9 cellular contexts compared by ENCODE assay signal in the genomic region with DNA sequence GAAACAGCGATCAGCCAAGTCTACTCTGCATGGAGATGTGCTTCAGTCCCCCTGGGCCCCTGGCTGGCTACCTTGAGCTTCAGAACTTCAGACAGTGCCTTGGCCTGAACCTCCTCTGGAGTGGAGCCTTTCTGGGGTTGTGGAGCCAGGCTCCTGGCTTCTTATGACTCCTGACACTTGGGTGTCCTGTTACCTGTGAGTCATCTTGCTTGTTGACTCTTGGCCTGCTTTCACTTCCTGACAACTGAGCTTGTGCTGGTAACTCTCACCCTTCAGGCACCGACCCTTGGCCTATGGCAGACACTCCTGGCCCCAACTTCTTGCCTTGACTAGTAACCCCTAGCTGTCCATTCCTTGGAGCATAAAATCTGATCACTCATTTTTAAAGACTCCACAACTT. TPM values are rescaled to one million over a fixed set of nuclear protein-coding genes. Genes with fewer than 3 reads are reported as not detected.
DNase-seq lines count a peak whose midpoint lies in the region; ATAC-seq lines count a peak whose summit lies in the region.
"Had no signal": no experiment of that assay in that cellular context is flagged by ENCODE, and none has a peak within 500 bp of the region (broad histone marks: within the 10 kb centered on the region; RNA-seq: fewer than 3 reads in every experiment).

No MANE protein-coding gene starts in this region.

- WGBS in aorta, 2 donors = 75 to 88% methylated on average over 2 of the region's 2 CpGs

- H3K27ac Mint-ChIP-seq in T-helper 2 cell treated with Interferon-gamma antibody and Interleukin-4, amounts not matched to agents 5 μg/mL and 100 μg/mL, for 36 hours = no peak overlapping the region

- DNase-seq in AG08395 (ENCODE audit: low spot score) = peak; percentile 76
- DNase-seq in SJCRH30 = peak; percentile 46 to 55
- peak; percentile 86 for DNase-seq in kidney tubule cell (ENCODE audit: low spot score)
- DNase-seq in T-helper 2 cell treated with Interferon-gamma antibody and Interleukin-4, amounts not matched to agents 5 μg/mL and 100 μg/mL, for 36 hours (ENCODE audit: low spot score) = no peak
- no peak for DNase-seq in aorta
- DNase-seq in DMS79 (lab: John Stamatoyannopoulos, UW) = no peak

- H3K27me3 Mint-ChIP-seq in T-helper 2 cell treated with Interferon-gamma antibody and Interleukin-4, amounts not matched to agents 5 μg/mL and 100 μg/mL, for 36 hours (ENCODE audit: low read depth) = no peaks in the 10 kb centered on the region

- H3K27ac ChIP-seq in SJCRH30 = no peak overlapping the region
- H3K27ac ChIP-seq in aorta (ENCODE audit: low read depth in 1 of 2, low read length in 2 of 2) = no peak overlapping the region

- no peaks in the 10 kb centered on the region for H3K9me3 Mint-ChIP-seq in T-helper 2 cell treated with Interferon-gamma antibody and Interleukin-4, amounts not matched to agents 5 μg/mL and 100 μg/mL, for 36 hours

- H3K36me3 Mint-ChIP-seq in T-helper 2 cell treated with Interferon-gamma antibody and Interleukin-4, amounts not matched to agents 5 μg/mL and 100 μg/mL, for 36 hours (ENCODE audit: low read depth) = no peaks in the 10 kb centered on the region
- H3K36me3 Mint-ChIP-seq: brain had no signal

- no peak overlapping the region for H3K4me3 Mint-ChIP-seq in T-helper 2 cell treated with Interferon-gamma antibody and Interleukin-4, amounts not matched to agents 5 μg/mL and 100 μg/mL, for 36 hours
- H3K4me3 Mint-ChIP-seq: brain had no signal

- no peak overlapping the region for H3K4me3 ChIP-seq in SJCRH30
- no peak overlapping the region for H3K4me3 ChIP-seq in aorta (ENCODE audit: low read length in 2 of 2)

- H3K4me1 ChIP-seq in SJCRH30 = peaks cover 7% of the 10 kb centered on the region; the same call in 1 of the 2 replicates
- no peaks in the 10 kb centered on the region for H3K4me1 ChIP-seq in aorta (ENCODE audit: control insufficient read depth in 1 of 2, insufficient read depth in 2 of 2, low read length in 2 of 2)

- H3K36me3 ChIP-seq in SJCRH30 = no peaks in the 10 kb centered on the region
- no peaks in the 10 kb centered on the region for H3K36me3 ChIP-seq in aorta (ENCODE audit: control insufficient read depth in 1 of 2, insufficient read depth in 2 of 2, low read length in 1 of 2)

- H3K4me1 Mint-ChIP-seq in T-helper 2 cell treated with Interferon-gamma antibody and Interleukin-4, amounts not matched to agents 5 μg/mL and 100 μg/mL, for 36 hours (ENCODE audit: low read depth) = peaks cover 2% of the 10 kb centered on the region
- H3K4me1 Mint-ChIP-seq: brain had no signal

- ATAC-seq in GM19324 (IDR thresholded peaks at IDR 0.05; ENCODE audit: low FRiP score, unreplicated experiment) (peak; percentile 95), HG03108 (IDR thresholded peaks at IDR 0.05; ENCODE audit: unreplicated experiment) (peak; percentile 97), aorta (ENCODE audit: low FRiP score) (no peak)

- peaks cover 10% of the 10 kb centered on the region for H3K9me3 ChIP-seq in SJCRH30 (replicated peaks)
- H3K9me3 ChIP-seq in aorta (ENCODE audit: control insufficient read depth, low read length) = no peaks in the 10 kb centered on the region

- no peaks in the 10 kb centered on the region for H3K27me3 ChIP-seq in SJCRH30
- no peaks in the 10 kb centered on the region for H3K27me3 ChIP-seq in aorta (ENCODE audit: control insufficient read depth in 1 of 2, insufficient read depth in 2 of 2, low read length in 1 of 2)

- intact Hi-C loops in aorta (cut with DNase I) = no loop called here

RNA-seq across cellular contexts. Expression of a gene that starts 46.5 kb away (rescaled TPM):
- total RNA-seq in SJCRH30 (2014; rRNA removed; shearing (Covaris generic)) = 0.13 and 0.40 TPM in 2 replicates
- total RNA-seq in aorta = 10 to 100 TPM in 1 of 2 donors, 1 to 10 TPM in 1; 10.0 to 29.2 TPM
- not detected for polyA plus RNA-seq in aorta

RNA-seq across cellular contexts. Expression of a gene that starts 52.1 kb away (rescaled TPM):
- total RNA-seq in SJCRH30 (2014; rRNA removed; shearing (Covaris generic)) = 31.0 and 35.6 TPM in 2 replicates
- 10 to 100 TPM; 59.3 to 59.4 TPM for total RNA-seq in aorta
- polyA plus RNA-seq in aorta = 10 to 100 TPM; 36.1 to 57.6 TPM

Comparison
In these comparisons a context has a peak if more than half of its experiments do, and no peak if none do; other contexts are left out.
1. DNase-seq: peak in AG08395 (single experiment), SJCRH30 (2 of 2) and kidney tubule cell (single experiment); none in T-helper 2 cell treated with Interferon-gamma antibody and Interleukin-4, amounts not matched to agents 5 μg/mL and 100 μg/mL, for 36 hours (single experiment), aorta (0 of 2) and DMS79 (single experiment).